9 cellular contexts compared by ENCODE assay signal in genomic region chr10:62384057-62384446, GRCh38. TPM values are rescaled to one million over a fixed set of nuclear protein-coding genes. Genes with fewer than 3 reads are reported as not detected.
DNase-seq lines count a peak whose midpoint lies in the region; ATAC-seq and TF ChIP-seq lines count a peak whose summit lies in the region.
"Had no signal": no experiment of that assay in that cellular context is flagged by ENCODE, and none has a peak within 500 bp of the region (broad histone marks: within the 10 kb centered on the region; RNA-seq: fewer than 3 reads in every experiment).

No MANE protein-coding gene starts in this region.

- H3K27me3 Mint-ChIP-seq in CD4-positive, CD25-positive, alpha-beta regulatory T cell, result no peaks in the 10 kb centered on the region
- H3K27me3 Mint-ChIP-seq in memory B cell (peaks cover 6% of the 10 kb centered on the region), osteocyte (ENCODE audit: unreplicated experiment) (no peaks in the 10 kb centered on the region)

- no peak for TF ChIP-seq POLR2A in body of pancreas (IDR thresholded peaks at IDR 0.05)

- peak overlapping the region; percentile 76 to 87 (median 80) for H3K27ac Mint-ChIP-seq in CD4-positive, CD25-positive, alpha-beta regulatory T cell
- H3K27ac Mint-ChIP-seq in memory B cell (no peak overlapping the region), osteocyte (ENCODE audit: unreplicated experiment) (no peak overlapping the region)

- H3K4me3 ChIP-seq in CD4-positive, CD25-positive, alpha-beta regulatory T cell (ENCODE audit: low read depth, low read length), result peak overlapping the region; percentile 56
- H3K4me3 ChIP-seq in body of pancreas, result no peak overlapping the region
- H3K4me3 ChIP-seq: cardiac muscle cell had no signal

- no peak for TF ChIP-seq CTCF in osteocyte (IDR thresholded peaks at IDR 0.05)
- no peak for TF ChIP-seq CTCF in body of pancreas (IDR thresholded peaks at IDR 0.05)

- H3K36me3 Mint-ChIP-seq in CD4-positive, CD25-positive, alpha-beta regulatory T cell, result no peaks in the 10 kb centered on the region
- H3K36me3 Mint-ChIP-seq in memory B cell (no peaks in the 10 kb centered on the region), osteocyte (ENCODE audit: unreplicated experiment) (no peaks in the 10 kb centered on the region)

- H3K9me3 ChIP-seq in CD4-positive, CD25-positive, alpha-beta regulatory T cell (ENCODE audit: control insufficient read depth in 2 of 2, low read length in 2 of 2), result no peaks in the 10 kb centered on the region
- H3K9me3 ChIP-seq in body of pancreas, result no peaks in the 10 kb centered on the region

- H3K4me1 Mint-ChIP-seq in CD4-positive, CD25-positive, alpha-beta regulatory T cell, result peaks cover 8 to 53% (median 40%) of the 10 kb centered on the region in 4 donors
- H3K4me1 Mint-ChIP-seq in memory B cell (peaks cover 3% of the 10 kb centered on the region), osteocyte (ENCODE audit: unreplicated experiment) (peaks cover 27% of the 10 kb centered on the region)

- H3K4me3 Mint-ChIP-seq in CD4-positive, CD25-positive, alpha-beta regulatory T cell, result peak overlapping the region; percentile 19 to 86 (median 50)
- H3K4me3 Mint-ChIP-seq in memory B cell (no peak overlapping the region), osteocyte (ENCODE audit: unreplicated experiment) (no peak overlapping the region)

- peaks cover 0 to 1% (median 0%) of the 10 kb centered on the region in 7 donors for H3K9me3 Mint-ChIP-seq in CD4-positive, CD25-positive, alpha-beta regulatory T cell
- H3K9me3 Mint-ChIP-seq in memory B cell (no peaks in the 10 kb centered on the region), osteocyte (ENCODE audit: unreplicated experiment) (peaks cover 4% of the 10 kb centered on the region)

- peaks cover 30% of the 10 kb centered on the region for H3K4me1 ChIP-seq in CD4-positive, CD25-positive, alpha-beta regulatory T cell (ENCODE audit: control insufficient read depth, insufficient read depth, low read length, poor library complexity, severe bottlenecking)
- H3K4me1 ChIP-seq in body of pancreas, result no peaks in the 10 kb centered on the region

- peak; percentile 97 to 98 for ATAC-seq in CD4-positive, CD25-positive, alpha-beta regulatory T cell (ENCODE audit: low read depth in 2 of 2)
- ATAC-seq in HG03565 (IDR thresholded peaks at IDR 0.05; ENCODE audit: unreplicated experiment), result peak; percentile 94
- peak; percentile 42 for ATAC-seq in memory B cell (ENCODE audit: low read depth)
- ATAC-seq in body of pancreas, result no peak
- ATAC-seq in GM21526 (IDR thresholded peaks at IDR 0.05; ENCODE audit: low FRiP score, unreplicated experiment), result no peak

- peak overlapping the region; percentile 79 for H3K27ac ChIP-seq in CD4-positive, CD25-positive, alpha-beta regulatory T cell (ENCODE audit: insufficient read depth, low read length, poor library complexity, severe bottlenecking)
- no peak overlapping the region for H3K27ac ChIP-seq in body of pancreas
- H3K27ac ChIP-seq: cardiac muscle cell had no signal

- peak; percentile 50 to 86 (median 71) for DNase-seq in CD4-positive, CD25-positive, alpha-beta regulatory T cell
- peak; percentile 35 for DNase-seq in activated CD8-positive, alpha-beta memory T cell treated with anti-CD3 and anti-CD28 coated beads, Interleukin-2, amount 50 U/mL, for 24 hours (ENCODE audit: extremely low read depth)
- DNase-seq in memory B cell (ENCODE audit: low spot score in 2 of 2) (no peak), osteocyte (ENCODE audit: extremely low spot score, unreplicated experiment) (no peak), body of pancreas (no peak), hypothalamus (lab: John Stamatoyannopoulos, UW) (no peak)

- WGBS in body of pancreas, 2 donors, result 67 to 81% methylated on average over 5 of the region's 5 CpGs

- intact Hi-C loops in body of pancreas (cut with DNase I), result no loop called here

- H3K27me3 ChIP-seq in CD4-positive, CD25-positive, alpha-beta regulatory T cell (ENCODE audit: control insufficient read depth, insufficient read depth, low read length), result no peaks in the 10 kb centered on the region
- H3K27me3 ChIP-seq in body of pancreas, result no peaks in the 10 kb centered on the region
- H3K27me3 ChIP-seq: cardiac muscle cell had no signal

- no peaks in the 10 kb centered on the region for H3K36me3 ChIP-seq in CD4-positive, CD25-positive, alpha-beta regulatory T cell (ENCODE audit: control insufficient read depth, insufficient read depth, low read length)
- no peaks in the 10 kb centered on the region for H3K36me3 ChIP-seq in body of pancreas (replicated peaks in 1 of 2; ENCODE audit: insufficient read depth in 1 of 2, low read depth in 2 of 2)
- H3K36me3 ChIP-seq: cardiac muscle cell had no signal

RNA-seq across cellular contexts. Expression of gene ZNF365, which starts 9.9 kb away (rescaled TPM):
- total RNA-seq in CD4-positive, CD25-positive, alpha-beta regulatory T cell, result 13.8 TPM
- 1 to 10 TPM; 6.2 to 8.0 (median 7.1) TPM for polyA plus RNA-seq in CD4-positive, CD25-positive, alpha-beta regulatory T cell
- 0.44 and 1.0 TPM in 2 replicates for total RNA-seq in osteocyte
- 1 to 10 TPM; 1.0 to 1.6 TPM for total RNA-seq in body of pancreas
- total RNA-seq: cardiac muscle cell had no signal
- polyA plus RNA-seq: cardiac muscle cell had no signal

Comparison
In these comparisons a context has a peak if more than half of its experiments do, and no peak if none do; other contexts are left out.
1. ATAC-seq: peak in CD4-positive, CD25-positive, alpha-beta regulatory T cell (2 of 2), HG03565 (single experiment) and memory B cell (single experiment); none in body of pancreas (single experiment) and GM21526 (single experiment).
2. DNase-seq: peak in CD4-positive, CD25-positive, alpha-beta regulatory T cell (3 of 3) and activated CD8-positive, alpha-beta memory T cell treated with anti-CD3 and anti-CD28 coated beads, Interleukin-2, amount 50 U/mL, for 24 hours (single experiment); none in memory B cell (0 of 2), osteocyte (single experiment), body of pancreas (0 of 4) and hypothalamus (0 of 51).
3. H3K27ac Mint-ChIP-seq: peak in CD4-positive, CD25-positive, alpha-beta regulatory T cell (3 of 3); none in memory B cell (single experiment) and osteocyte (single experiment).
4. H3K4me3 Mint-ChIP-seq: peak in CD4-positive, CD25-positive, alpha-beta regulatory T cell (4 of 4); none in memory B cell (single experiment) and osteocyte (single experiment).